Comparison of ENCODE assay signal across 8 cellular contexts in genomic region chr16:67284699-67285646, GRCh38. TPM values are rescaled to one million over a fixed set of nuclear protein-coding genes. Genes with fewer than 3 reads are reported as not detected.
DNase-seq lines count a peak whose midpoint lies in the region; ATAC-seq and TF ChIP-seq lines count a peak whose summit lies in the region.

No MANE protein-coding gene starts in this region.

- no peaks in the 10 kb centered on the region for H3K27me3 ChIP-seq in H7 (ENCODE audit: control insufficient read depth, insufficient read depth, low read length)
- H3K27me3 ChIP-seq in PC-3 (ENCODE audit: low read length) = no peaks in the 10 kb centered on the region
- no peaks in the 10 kb centered on the region for H3K27me3 ChIP-seq in prostate gland (replicated peaks; ENCODE audit: insufficient read depth)

- POLR2A ChIA-PET in PC-3 (lab: Charles Lee; ENCODE audit: unreplicated experiment) = no interaction called here

- no peaks in the 10 kb centered on the region for H3K9me2 ChIP-seq in PC-3 (replicated peaks; ENCODE audit: low read length)

- H3K9ac ChIP-seq in PC-3 (ENCODE audit: low read length) = no peak overlapping the region

- no peaks in the 10 kb centered on the region for H3F3A ChIP-seq in PC-3 (ENCODE audit: low read length, unreplicated experiment)

- no peaks in the 10 kb centered on the region for H4K20me1 ChIP-seq in PC-3 (ENCODE audit: low read length)

- no TSS peak for BruUV-seq in PC-3 (replicated peaks; lab: Mats Ljungman, UMichigan)

- 66% methylated on average over 33 of the region's 34 CpGs for WGBS in prostate gland

- H3K36me3 ChIP-seq in H7 (replicated peaks; ENCODE audit: control insufficient read depth, insufficient read depth, low read length) (peaks cover 3% of the 10 kb centered on the region; the same call in 1 of the 2 replicates), PC-3 (ENCODE audit: low read depth, low read length) (no peaks in the 10 kb centered on the region), prostate gland (no peaks in the 10 kb centered on the region)

- H3K9me3 ChIP-seq in PC-3 (ENCODE audit: low read length) (no peaks in the 10 kb centered on the region), prostate gland (no peaks in the 10 kb centered on the region)

- DNase-seq in H7 = peak; percentile 95
- DNase-seq in PC-3 = peak; percentile 54
- peak; percentile 18 for DNase-seq in fibroblast of mammary gland (ENCODE audit: low read depth)
- peak; percentile 36 for DNase-seq in prostate gland (ENCODE audit: low spot score)
- DNase-seq in KBM-7 = no peak
- no peak for DNase-seq in NCI-H524 treated with DMSO at 0.1 percent for 48 hours (lab: John Stamatoyannopoulos, UW)
- DNase-seq in middle frontal gyrus (ENCODE audit: extremely low spot score, low spot score) = no peak
- DNase-seq in activated CD8-positive, alpha-beta memory T cell treated with anti-CD3 and anti-CD28 coated beads for 24 hours = no peak

- CTCF ChIA-PET in PC-3 (lab: Charles Lee) = interaction anchor here (1.5 kb wide), 1 partner anchor 24 kb away, joined by 18 read pairs; no protein-coding TSS in a partner anchor

- TF ChIP-seq CTCF in PC-3 (conservative IDR thresholded peaks at IDR 0.05; ENCODE audit: low read depth, low read length) (peak; percentile 60; the same call in 1 of the 2 replicates), fibroblast of mammary gland (conservative IDR thresholded peaks at IDR 0.05; ENCODE audit: control insufficient read depth, insufficient read depth, low read depth, low read length) (peak; percentile 31), prostate gland (IDR thresholded peaks at IDR 0.05) (peak in 3 of 4 experiments; percentile 36 to 71 (median 45))

- no peaks in the 10 kb centered on the region for H3K79me2 ChIP-seq in PC-3 (ENCODE audit: low read length)

- ATAC-seq in PC-3 = peak; percentile 87

- TF ChIP-seq POLR2A in prostate gland (IDR thresholded peaks at IDR 0.05) = no peak

- no peak overlapping the region for H2AFZ ChIP-seq in PC-3 (ENCODE audit: low read length)

- H3K4me1 ChIP-seq in PC-3 (ENCODE audit: insufficient read depth, low read length) = no peaks in the 10 kb centered on the region
- H3K4me1 ChIP-seq in prostate gland (replicated peaks) = no peaks in the 10 kb centered on the region

- in situ Hi-C loops in KBM-7 (cut with MboI; ENCODE audit: low pct_unique_long_range_greater_than_20kb, low sequenced_read_pairs) = no loop called here

- intact Hi-C loops in PC-3 (cut with micrococcal nuclease) (no loop called here), prostate gland (cut with DNase I) (loop anchor here (10.0 kb wide), 1 partner anchor 110 kb away; the partner anchor contains the start of gene TPPP3)

- H3K4me3 ChIP-seq in H7 (ENCODE audit: insufficient read depth, low read depth, low read length) = no peak overlapping the region
- no peak overlapping the region for H3K4me3 ChIP-seq in PC-3 (ENCODE audit: low read length)
- no peak overlapping the region for H3K4me3 ChIP-seq in fibroblast of mammary gland (ENCODE audit: control insufficient read depth, low read depth, low read length)
- no peak overlapping the region for H3K4me3 ChIP-seq in prostate gland

- H3K4me2 ChIP-seq in PC-3 (ENCODE audit: low read length) = no peak overlapping the region

- H3K27ac ChIP-seq in PC-3 (ENCODE audit: low read length) (no peak overlapping the region), prostate gland (no peak overlapping the region)

RNA-seq across cellular contexts. Expression of gene PLEKHG4, which starts 5.6 kb away (rescaled TPM):
- total RNA-seq in H7 (2014; rRNA removed; shearing (Covaris generic)) = 9.6 and 15.0 TPM in 2 replicates
- total RNA-seq in PC-3 (2014; rRNA removed) (8.9 and 15.6 TPM in 2 replicates), prostate gland (10 to 100 TPM in 1 of 2 donors, 1 to 10 TPM in 1; 7.7 to 57.8 TPM)

RNA-seq across cellular contexts. Expression of gene SLC9A5, which starts 36.2 kb away (rescaled TPM):
- total RNA-seq in H7 (2014; rRNA removed; shearing (Covaris generic)) = 1.6 and 2.5 TPM in 2 replicates
- total RNA-seq in PC-3 (2014; rRNA removed) (0.81 and 1.1 TPM in 2 replicates), prostate gland (1 to 10 TPM in 1 of 2 donors, under 1 TPM in 1; 0.27 to 2.6 TPM)

RNA-seq across cellular contexts. Expression of gene FHOD1, which starts 37.7 kb away (rescaled TPM):
- total RNA-seq in H7 (2014; rRNA removed; shearing (Covaris generic)) = 22.4 and 37.4 TPM in 2 replicates
- total RNA-seq in PC-3 (2014; rRNA removed) (45.5 and 57.1 TPM in 2 replicates), prostate gland (10 to 100 TPM; 11.2 to 46.1 TPM)

RNA-seq across cellular contexts. Expression of gene KCTD19, which starts 41.6 kb away (rescaled TPM):
- 0.89 and 2.1 TPM in 2 replicates for total RNA-seq in H7 (2014; rRNA removed; shearing (Covaris generic))
- not detected in 2 replicates for total RNA-seq in PC-3 (2014; rRNA removed)
- total RNA-seq in prostate gland = 1 to 10 TPM in 1 of 2 donors, not detected in 1; 7.0 TPM

RNA-seq across cellular contexts. Expression of gene LRRC36, which starts 41.6 kb away (rescaled TPM):
- 0.44 TPM in 1 of 2 replicates, not detected in the other for total RNA-seq in H7 (2014; rRNA removed; shearing (Covaris generic))
- total RNA-seq in PC-3 (2014; rRNA removed) (0.92 TPM in 1 of 2 replicates, not detected in the other), prostate gland (1 to 10 TPM in 1 of 2 donors, not detected in 1; 4.6 TPM)

Comparison
In these comparisons a context has a peak if more than half of its experiments do, and no peak if none do; other contexts are left out.
1. DNase-seq: peak in H7 (single experiment), PC-3 (single experiment), fibroblast of mammary gland (single experiment) and prostate gland (single experiment); none in KBM-7 (single experiment), NCI-H524 treated with DMSO at 0.1 percent for 48 hours (single experiment), middle frontal gyrus (single experiment) and activated CD8-positive, alpha-beta memory T cell treated with anti-CD3 and anti-CD28 coated beads for 24 hours (single experiment).
2. Peak in every context shown above with its lines, with median percentiles within 50 percentile points of each other: CTCF ChIP-seq.